24 cellular contexts compared by ENCODE assay signal in the genomic region with DNA sequence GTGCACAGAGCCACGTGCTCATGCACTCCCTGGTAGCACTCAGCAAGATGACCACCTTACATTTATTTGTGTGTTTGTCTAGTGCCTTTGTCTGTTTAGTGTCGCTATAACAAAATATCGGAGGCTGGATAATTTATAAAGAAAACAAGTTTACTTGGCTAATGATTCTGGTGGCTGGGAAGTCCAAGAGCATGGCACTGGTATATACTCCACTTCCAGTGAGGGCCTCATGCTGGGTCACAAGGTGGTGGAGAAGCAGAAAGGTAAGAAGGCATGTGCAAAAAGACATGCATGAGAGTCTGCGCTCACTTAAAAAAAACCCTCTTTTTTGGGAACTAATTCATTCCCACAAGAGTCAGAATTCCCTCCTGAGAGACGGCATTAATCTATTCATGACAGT. TPM values are rescaled to one million over a fixed set of nuclear protein-coding genes. Genes with fewer than 3 reads are reported as not detected.
DNase-seq lines count a peak whose midpoint lies in the region; TF ChIP-seq lines count a peak whose summit lies in the region.
"Had no signal": no experiment of that assay in that cellular context is flagged by ENCODE, and none has a peak within 500 bp of the region (broad histone marks: within the 10 kb centered on the region; RNA-seq: fewer than 3 reads in every experiment).

No MANE protein-coding gene starts in this region.

- H4K20me1 ChIP-seq in BLaER1 = no peaks in the 10 kb centered on the region

- peaks cover 46% of the 10 kb centered on the region for H3K4me1 ChIP-seq in BLaER1
- peaks cover 22% of the 10 kb centered on the region for H3K4me1 ChIP-seq in HUES48 (ENCODE audit: control insufficient read depth, insufficient read depth, low read length)
- H3K4me1 ChIP-seq: HAP-1 had no signal

- H3K27me3 Mint-ChIP-seq in brain = peaks cover 3% of the 10 kb centered on the region

- DNase-seq in mesenteric fat pad (ENCODE audit: low spot score) = peak; percentile 9
- no peak for DNase-seq in NCI-H345 (lab: John Stamatoyannopoulos, UW)
- DNase-seq in foreskin melanocyte = no peak
- no peak for DNase-seq in activated CD4-positive, alpha-beta T cell treated with anti-CD3 and anti-CD28 coated beads, Interleukin-2, amount 50 U/mL, for 48 hours
- no peak for DNase-seq in NCI-H748 (lab: John Stamatoyannopoulos, UW; ENCODE audit: unreplicated experiment)
- DNase-seq: 8988T; ACHN; BE2C; CD4-positive, CD25-positive, alpha-beta regulatory T cell; DMS153; DND-41; NCI-H1092; NCI-H1436; NCI-H187 treated with DMSO at 0.1 percent for 48 hours; NCI-H2171 treated with DMSO at 0.1 percent for 48 hours; NCI-H446; NCI-H524 treated with DMSO at 0.1 percent for 48 hours; NCI-H82; NK-92 treated with Interleukin-12 subunit alpha and Interleukin-12 subunit beta, amount 100 ng/mL, for 24 hours; PC-9 had no signal

- peak overlapping the region; percentile 27; the same call in 1 of the 2 replicates for H3K4me2 ChIP-seq in BLaER1
- H3K4me2 ChIP-seq: PC-9 had no signal

- no peak overlapping the region for H3K9ac ChIP-seq in BLaER1
- no peak overlapping the region for H3K9ac ChIP-seq in HUES48 (ENCODE audit: low read depth, low read length)

- no peak overlapping the region for H3K4me3 ChIP-seq in BLaER1
- no peak overlapping the region for H3K4me3 ChIP-seq in HUES48 (ENCODE audit: low read depth, low read length)
- H3K4me3 ChIP-seq: HAP-1, PC-9 had no signal

- H3K27me3 ChIP-seq in BLaER1 (no peaks in the 10 kb centered on the region), HUES48 (ENCODE audit: control insufficient read depth, insufficient read depth, low read length) (no peaks in the 10 kb centered on the region)
- H3K27me3 ChIP-seq: BE2C had no signal

- no peaks in the 10 kb centered on the region for H3K36me3 Mint-ChIP-seq in brain
- H3K36me3 Mint-ChIP-seq: CD4-positive, CD25-positive, alpha-beta regulatory T cell had no signal

- H3K27ac Mint-ChIP-seq in brain = peak overlapping the region in 4 of 5 experiments; percentile 19 to 95 (median 95)

- no peak overlapping the region for H3K27ac ChIP-seq in BLaER1
- H3K27ac ChIP-seq in HUES48 (ENCODE audit: low read depth, low read length) = peak overlapping the region; percentile 86
- H3K27ac ChIP-seq: PC-9 had no signal

- H3K4me3 Mint-ChIP-seq in brain = no peak overlapping the region
- H3K4me3 Mint-ChIP-seq: CD4-positive, CD25-positive, alpha-beta regulatory T cell had no signal

- H3K36me3 ChIP-seq in BLaER1 (no peaks in the 10 kb centered on the region), HUES48 (ENCODE audit: control insufficient read depth, insufficient read depth, low read length) (no peaks in the 10 kb centered on the region)
- H3K36me3 ChIP-seq: BE2C, HAP-1 had no signal

- no peak for TF ChIP-seq CTCF in brain (conservative IDR thresholded peaks at IDR 0.05)

- H3K4me1 Mint-ChIP-seq in brain = peaks cover 76% of the 10 kb centered on the region

- H3K9me3 ChIP-seq in BLaER1 (peaks cover 8% of the 10 kb centered on the region; the same call in 1 of the 2 replicates), HUES48 (ENCODE audit: control insufficient read depth, insufficient read depth, low read length) (peaks cover 5% of the 10 kb centered on the region; the same call in 1 of the 2 replicates)
- H3K9me3 ChIP-seq: BE2C, HAP-1 had no signal

- peaks cover 4 to 20% (median 13%) of the 10 kb centered on the region in 5 experiments for H3K9me3 Mint-ChIP-seq in brain

RNA-seq across cellular contexts. Expression of gene BOD1, which starts 52.5 kb away (rescaled TPM):
- polyA plus RNA-seq in brain (ENCODE audit: insufficient read depth, low read depth, low replicate concordance) = 60.0 TPM
- total RNA-seq in mesenteric fat pad = 47.2 TPM
